In genomic region chr12:76863005-76863670, GRCh38 we compare ENCODE assay signal across 16 cellular contexts. TPM values are rescaled to one million over a fixed set of nuclear protein-coding genes. Genes with fewer than 3 reads are reported as not detected.
DNase-seq lines count a peak whose midpoint lies in the region; ATAC-seq and TF ChIP-seq lines count a peak whose summit lies in the region.
"Had no signal": no experiment of that assay in that cellular context is flagged by ENCODE, and none has a peak within 500 bp of the region (broad histone marks: within the 10 kb centered on the region; RNA-seq: fewer than 3 reads in every experiment).

No MANE protein-coding gene starts in this region.

- 0 out of 2 replicates have a peak overlapping the region, but pooled peaks have one; percentile 60 for H3K27ac Mint-ChIP-seq in GM23338
- H3K27ac Mint-ChIP-seq in stimulated activated memory B cell treated with anti-CD40 and anti-IgM and Interleukin-4, amounts not matched to agents 10 μg/mL and 1 μg/mL and 100 μg/mL, for 72 hours: no peak overlapping the region
- H3K27ac Mint-ChIP-seq: stimulated activated naive CD8-positive, alpha-beta T cell treated with anti-CD3 and anti-CD28 coated beads, Interleukin-15, Interleukin-2, amounts not matched to agents 100 ng/mL and 50 ng/mL, for 24 hours had no signal

- no peak for DNase-seq in GM23338 (ENCODE audit: low spot score)
- peak; percentile 71 for DNase-seq in astrocyte of the cerebellum (ENCODE audit: low read depth)
- DNase-seq in hepatic stellate cell (ENCODE audit: low spot score): peak; percentile 74
- peak; percentile 65 for DNase-seq in stromal cell of bone marrow (ENCODE audit: low read depth)
- no peak for DNase-seq in activated CD8-positive, alpha-beta memory T cell treated with anti-CD3 and anti-CD28 coated beads for 24 hours
- no peak for DNase-seq in Right ventricle myocardium superior
- no peak for DNase-seq in posterior vena cava (ENCODE audit: low spot score)
- DNase-seq: activated naive CD4-positive, alpha-beta T cell treated with Interleukin-2 at 50 U/mL for 16 hours; erythroblast; mucosa of descending colon; NCI-H187; NCI-H69 had no signal

- H3K27me3 ChIP-seq in GM23338 (ENCODE audit: insufficient read depth): no peaks in the 10 kb centered on the region
- H3K27me3 ChIP-seq: right atrium auricular region had no signal

- intact Hi-C loops in Right ventricle myocardium superior (cut with DNase I) (no loop called here), posterior vena cava (cut with DNase I) (no loop called here)

- H3K9me2 ChIP-seq in GM23338 (ENCODE audit: insufficient read depth): no peaks in the 10 kb centered on the region

- TF ChIP-seq CTCF in GM23338 (conservative IDR thresholded peaks at IDR 0.05; ENCODE audit: low read depth in 2 of 2): no peak
- TF ChIP-seq CTCF in astrocyte of the cerebellum (IDR thresholded peaks at IDR 0.05; ENCODE audit: low read depth, low read length, missing control alignments): no peak

- H3K4me2 ChIP-seq in GM23338: peak overlapping the region; percentile 45; the same call in 1 of the 2 replicates

- H3K4me1 Mint-ChIP-seq in GM23338: peaks cover 34% of the 10 kb centered on the region
- no peaks in the 10 kb centered on the region for H3K4me1 Mint-ChIP-seq in stimulated activated memory B cell treated with anti-CD40 and anti-IgM and Interleukin-4, amounts not matched to agents 10 μg/mL and 1 μg/mL and 100 μg/mL, for 72 hours

- in situ Hi-C loops in astrocyte of the cerebellum (cut with HindIII; ENCODE audit: low sequenced_read_pairs): no loop called here

- no peak overlapping the region for H2AFZ ChIP-seq in GM23338

- peaks cover 11% of the 10 kb centered on the region; the same call in 1 of the 2 replicates for H3K36me3 ChIP-seq in GM23338 (ENCODE audit: insufficient read depth)
- H3K36me3 ChIP-seq: right atrium auricular region had no signal

- 0 out of 2 replicates have a peak, but pooled peaks cover 5% of the 10 kb centered on the region for H4K20me1 ChIP-seq in GM23338 (replicated peaks; ENCODE audit: insufficient read depth)

- no peak overlapping the region for H3K4me3 ChIP-seq in GM23338
- no peak overlapping the region for H3K4me3 ChIP-seq in astrocyte of the cerebellum (ENCODE audit: low read depth, low read length)
- H3K4me3 ChIP-seq: K562, mucosa of descending colon, right atrium auricular region had no signal

- H3F3A ChIP-seq in GM23338 (replicated peaks; ENCODE audit: low read depth): no peaks in the 10 kb centered on the region; the same call in 1 of the 2 replicates

- peaks cover 28% of the 10 kb centered on the region for H3K4me1 ChIP-seq in GM23338 (ENCODE audit: insufficient read depth)
- H3K4me1 ChIP-seq: right atrium auricular region had no signal

- H3K36me3 Mint-ChIP-seq in GM23338 (ENCODE audit: low read depth): peaks cover 40% of the 10 kb centered on the region
- no peaks in the 10 kb centered on the region for H3K36me3 Mint-ChIP-seq in stimulated activated memory B cell treated with anti-CD40 and anti-IgM and Interleukin-4, amounts not matched to agents 10 μg/mL and 1 μg/mL and 100 μg/mL, for 72 hours

- H3K27me3 Mint-ChIP-seq in GM23338 (ENCODE audit: insufficient read depth, low read depth, poor library complexity): peaks cover 4% of the 10 kb centered on the region
- H3K27me3 Mint-ChIP-seq in stimulated activated memory B cell treated with anti-CD40 and anti-IgM and Interleukin-4, amounts not matched to agents 10 μg/mL and 1 μg/mL and 100 μg/mL, for 72 hours: no peaks in the 10 kb centered on the region

- no peak for ATAC-seq in GM23338
- ATAC-seq in Right ventricle myocardium superior (ENCODE audit: poor library complexity): no peak
- ATAC-seq in stimulated activated memory B cell treated with anti-CD40 and anti-IgM and Interleukin-4, amounts not matched to agents 10 μg/mL and 1 μg/mL and 100 μg/mL, for 72 hours: no peak
- ATAC-seq: K562, mucosa of descending colon had no signal

- H3K79me2 ChIP-seq in GM23338 (replicated peaks; ENCODE audit: insufficient read depth): peaks cover 16% of the 10 kb centered on the region

- H3K9me3 Mint-ChIP-seq in GM23338: no peaks in the 10 kb centered on the region
- H3K9me3 Mint-ChIP-seq in stimulated activated memory B cell treated with anti-CD40 and anti-IgM and Interleukin-4, amounts not matched to agents 10 μg/mL and 1 μg/mL and 100 μg/mL, for 72 hours: no peaks in the 10 kb centered on the region
- H3K9me3 Mint-ChIP-seq: stimulated activated naive CD8-positive, alpha-beta T cell treated with anti-CD3 and anti-CD28 coated beads, Interleukin-15, Interleukin-2, amounts not matched to agents 100 ng/mL and 50 ng/mL, for 24 hours had no signal

- no peak overlapping the region for H3K4me3 Mint-ChIP-seq in GM23338
- H3K4me3 Mint-ChIP-seq in stimulated activated memory B cell treated with anti-CD40 and anti-IgM and Interleukin-4, amounts not matched to agents 10 μg/mL and 1 μg/mL and 100 μg/mL, for 72 hours: no peak overlapping the region
- H3K4me3 Mint-ChIP-seq: stimulated activated naive CD8-positive, alpha-beta T cell treated with anti-CD3 and anti-CD28 coated beads, Interleukin-15, Interleukin-2, amounts not matched to agents 100 ng/mL and 50 ng/mL, for 24 hours had no signal

- peak overlapping the region; percentile 30; the same call in 1 of the 2 replicates for H3K27ac ChIP-seq in GM23338 (ENCODE audit: low read depth)
- H3K27ac ChIP-seq: right atrium auricular region had no signal

TF ChIP-seq in GM23338, 12 proteins besides CTCF, POLR2A, EP300 and RAD21 (continues in another document):
- TF ChIP-seq NANOG (IDR thresholded peaks at IDR 0.05; ENCODE audit: borderline replicate concordance): no peak
- TF ChIP-seq ZNF114 (CRISPR knock-in tag; IDR thresholded peaks at IDR 0.05): no peak
- TF ChIP-seq POLR2AphosphoS5 (IDR thresholded peaks at IDR 0.05; ENCODE audit: low read depth): no peak
- TF ChIP-seq JUNB (IDR thresholded peaks at IDR 0.05; ENCODE audit: unreplicated experiment): no peak
- TF ChIP-seq, protein P1, sequence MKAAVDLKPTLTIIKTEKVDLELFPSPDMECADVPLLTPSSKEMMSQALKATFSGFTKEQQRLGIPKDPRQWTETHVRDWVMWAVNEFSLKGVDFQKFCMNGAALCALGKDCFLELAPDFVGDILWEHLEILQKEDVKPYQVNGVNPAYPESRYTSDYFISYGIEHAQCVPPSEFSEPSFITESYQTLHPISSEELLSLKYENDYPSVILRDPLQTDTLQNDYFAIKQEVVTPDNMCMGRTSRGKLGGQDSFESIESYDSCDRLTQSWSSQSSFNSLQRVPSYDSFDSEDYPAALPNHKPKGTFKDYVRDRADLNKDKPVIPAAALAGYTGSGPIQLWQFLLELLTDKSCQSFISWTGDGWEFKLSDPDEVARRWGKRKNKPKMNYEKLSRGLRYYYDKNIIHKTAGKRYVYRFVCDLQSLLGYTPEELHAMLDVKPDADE (IDR thresholded peaks at IDR 0.05): no peak
- no peak for TF ChIP-seq EZH2phosphoT487 (IDR thresholded peaks at IDR 0.05; ENCODE audit: unreplicated experiment)
- no peak for TF ChIP-seq EZH2 (IDR thresholded peaks at IDR 0.05; ENCODE audit: low read depth, unreplicated experiment)
- no peak for TF ChIP-seq STAT1 (IDR thresholded peaks at IDR 0.05; ENCODE audit: unreplicated experiment)
- TF ChIP-seq, protein P2, sequence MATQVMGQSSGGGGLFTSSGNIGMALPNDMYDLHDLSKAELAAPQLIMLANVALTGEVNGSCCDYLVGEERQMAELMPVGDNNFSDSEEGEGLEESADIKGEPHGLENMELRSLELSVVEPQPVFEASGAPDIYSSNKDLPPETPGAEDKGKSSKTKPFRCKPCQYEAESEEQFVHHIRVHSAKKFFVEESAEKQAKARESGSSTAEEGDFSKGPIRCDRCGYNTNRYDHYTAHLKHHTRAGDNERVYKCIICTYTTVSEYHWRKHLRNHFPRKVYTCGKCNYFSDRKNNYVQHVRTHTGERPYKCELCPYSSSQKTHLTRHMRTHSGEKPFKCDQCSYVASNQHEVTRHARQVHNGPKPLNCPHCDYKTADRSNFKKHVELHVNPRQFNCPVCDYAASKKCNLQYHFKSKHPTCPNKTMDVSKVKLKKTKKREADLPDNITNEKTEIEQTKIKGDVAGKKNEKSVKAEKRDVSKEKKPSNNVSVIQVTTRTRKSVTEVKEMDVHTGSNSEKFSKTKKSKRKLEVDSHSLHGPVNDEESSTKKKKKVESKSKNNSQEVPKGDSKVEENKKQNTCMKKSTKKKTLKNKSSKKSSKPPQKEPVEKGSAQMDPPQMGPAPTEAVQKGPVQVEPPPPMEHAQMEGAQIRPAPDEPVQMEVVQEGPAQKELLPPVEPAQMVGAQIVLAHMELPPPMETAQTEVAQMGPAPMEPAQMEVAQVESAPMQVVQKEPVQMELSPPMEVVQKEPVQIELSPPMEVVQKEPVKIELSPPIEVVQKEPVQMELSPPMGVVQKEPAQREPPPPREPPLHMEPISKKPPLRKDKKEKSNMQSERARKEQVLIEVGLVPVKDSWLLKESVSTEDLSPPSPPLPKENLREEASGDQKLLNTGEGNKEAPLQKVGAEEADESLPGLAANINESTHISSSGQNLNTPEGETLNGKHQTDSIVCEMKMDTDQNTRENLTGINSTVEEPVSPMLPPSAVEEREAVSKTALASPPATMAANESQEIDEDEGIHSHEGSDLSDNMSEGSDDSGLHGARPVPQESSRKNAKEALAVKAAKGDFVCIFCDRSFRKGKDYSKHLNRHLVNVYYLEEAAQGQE (IDR thresholded peaks at IDR 0.05; ENCODE audit: unreplicated experiment): no peak
- TF ChIP-seq CREB1 (CRISPR knock-in tag; IDR thresholded peaks at IDR 0.05; ENCODE audit: low read depth): no peak

RNA-seq across cellular contexts. Expression of gene CSRP2, which starts 15.7 kb away (rescaled TPM):
- 166 and 208 TPM in 2 replicates for total RNA-seq in GM23338 (2014; rRNA removed; shearing (Covaris generic))
- 286 and 315 TPM in 2 replicates for polyA plus RNA-seq in GM23338 (2016; fragmentation: Nextera tagmentation; extraction: Ambion mirVana)
- total RNA-seq in Right ventricle myocardium superior: 40.9 TPM
- total RNA-seq in posterior vena cava: 10 to 100 TPM; 22.5 to 25.0 TPM

Comparison
In these comparisons a context has a peak if more than half of its experiments do, and no peak if none do; other contexts are left out.
1. DNase-seq: peak in astrocyte of the cerebellum (single experiment), hepatic stellate cell (single experiment) and stromal cell of bone marrow (single experiment); none in GM23338 (single experiment), activated CD8-positive, alpha-beta memory T cell treated with anti-CD3 and anti-CD28 coated beads for 24 hours (single experiment), Right ventricle myocardium superior (single experiment) and posterior vena cava (single experiment).